In genomic region chr1:10517677-10517982, GRCh38 we compare ENCODE assay signal across 18 cellular contexts. TPM values are rescaled to one million over a fixed set of nuclear protein-coding genes. Genes with fewer than 3 reads are reported as not detected.
DNase-seq lines count a peak whose midpoint lies in the region; ATAC-seq and TF ChIP-seq lines count a peak whose summit lies in the region.
"Had no signal": no experiment of that assay in that cellular context is flagged by ENCODE, and none has a peak within 500 bp of the region (broad histone marks: within the 10 kb centered on the region; RNA-seq: fewer than 3 reads in every experiment).

No MANE protein-coding gene starts in this region.

- in situ Hi-C loops in Panc1 (cut with HindIII; ENCODE audit: low pct_unique_long_range_greater_than_20kb, low sequenced_read_pairs) = no loop called here

- H3K27ac Mint-ChIP-seq in type B pancreatic cell = peak overlapping the region; percentile 67

- no peaks in the 10 kb centered on the region for H3K9me3 Mint-ChIP-seq in type B pancreatic cell

- POLR2A ChIA-PET in Panc1 (lab: Charles Lee) = no interaction called here

- H3K4me3 ChIP-seq in Panc1 (ENCODE audit: low read depth in 2 of 2, low read length in 2 of 2) (no peak overlapping the region), lower lobe of right lung (no peak overlapping the region)
- H3K4me3 ChIP-seq: A549; BLaER1 treated with 17β-estradiol and CSF1 and Interleukin-3, amounts not matched to agents 10 nM and 100 nM; HAP-1; Peyer's patch; SJSA1 had no signal

- ATAC-seq in Panc1 (no peak), lower lobe of right lung (no peak), GM21360 (IDR thresholded peaks at IDR 0.05; ENCODE audit: unreplicated experiment) (no peak), HG03378 (IDR thresholded peaks at IDR 0.05; ENCODE audit: unreplicated experiment) (no peak)
- ATAC-seq: A549 had no signal

- DNase-seq in CD1c-positive myeloid dendritic cell (ENCODE audit: extremely low spot score) (peak; percentile 28), Panc1 (ENCODE audit: low read depth, low spot score) (no peak), lower lobe of right lung (no peak), type B pancreatic cell (ENCODE audit: extremely low spot score, unreplicated experiment) (no peak)
- no peak for DNase-seq in activated effector memory CD4-positive, alpha-beta T cell treated with Interleukin-2 at 50 U/mL for 16 hours
- DNase-seq: DMS 273 treated with DMSO at 0.1 percent for 48 hours, IMR-90, NCI-H1048, NCI-H1930, NCI-H345, NCI-H524 treated with DMSO at 0.1 percent for 48 hours, Peyer's patch had no signal

- peak overlapping the region; percentile 75 for H3K4me3 Mint-ChIP-seq in type B pancreatic cell

- BruUV-seq in Panc1 (replicated peaks; lab: Mats Ljungman, UMichigan) = no TSS peak

- TF ChIP-seq CTCF in Panc1 (IDR thresholded peaks at IDR 0.05) (no peak), lower lobe of right lung (IDR thresholded peaks at IDR 0.05) (no peak), type B pancreatic cell (conservative IDR thresholded peaks at IDR 0.05) (no peak)

- no peaks in the 10 kb centered on the region for H3K36me3 ChIP-seq in Panc1 (ENCODE audit: control insufficient read depth, insufficient read depth, low read length)
- no peaks in the 10 kb centered on the region for H3K36me3 ChIP-seq in lower lobe of right lung
- H3K36me3 ChIP-seq: Peyer's patch, SJSA1 had no signal

- H3K9me3 ChIP-seq in Panc1 (ENCODE audit: control insufficient read depth, insufficient read depth, low read depth, low read length) = no peaks in the 10 kb centered on the region
- H3K9me3 ChIP-seq in lower lobe of right lung = no peaks in the 10 kb centered on the region
- H3K9me3 ChIP-seq: A549; BLaER1 treated with 17β-estradiol and CSF1 and Interleukin-3, amounts not matched to agents 10 nM and 100 nM; HAP-1; Peyer's patch; SJSA1 had no signal

- CTCF ChIA-PET in Panc1 (lab: Charles Lee) = no interaction called here

- H3K27me3 Mint-ChIP-seq in type B pancreatic cell = no peaks in the 10 kb centered on the region

- H3K4me1 Mint-ChIP-seq in type B pancreatic cell (ENCODE audit: unreplicated experiment) = peaks cover 61% of the 10 kb centered on the region

- H3K4me1 ChIP-seq in Panc1 (ENCODE audit: control insufficient read depth, insufficient read depth, low read length) (peaks cover 85% of the 10 kb centered on the region), lower lobe of right lung (peaks cover 59% of the 10 kb centered on the region)
- H3K4me1 ChIP-seq: HAP-1, SJSA1 had no signal

- H3K36me3 Mint-ChIP-seq in type B pancreatic cell = peaks cover 4% of the 10 kb centered on the region

- H3K27me3 ChIP-seq in Panc1 (ENCODE audit: control insufficient read depth, insufficient read depth, low read length) = no peaks in the 10 kb centered on the region
- no peaks in the 10 kb centered on the region for H3K27me3 ChIP-seq in lower lobe of right lung (ENCODE audit: low read depth)
- H3K27me3 ChIP-seq: BLaER1 treated with 17β-estradiol and CSF1 and Interleukin-3, amounts not matched to agents 10 nM and 100 nM; Peyer's patch; SJSA1 had no signal

- H3K27ac ChIP-seq in Panc1 (ENCODE audit: low read length) = peak overlapping the region; percentile 94
- peak overlapping the region; percentile 53 for H3K27ac ChIP-seq in lower lobe of right lung
- H3K27ac ChIP-seq: A549; BLaER1 treated with 17β-estradiol and CSF1 and Interleukin-3, amounts not matched to agents 10 nM and 100 nM; Peyer's patch; SJSA1 had no signal

- intact Hi-C loops in Panc1 (cut with micrococcal nuclease; ENCODE audit: unreplicated experiment) (loop anchor here (10.0 kb wide), 1 partner anchor 107 kb away; no protein-coding TSS in a partner anchor), lower lobe of right lung (cut with DNase I) (loop anchor here (10.0 kb wide), 1 partner anchor 347 kb away; no protein-coding TSS in a partner anchor)

RNA-seq across cellular contexts. Expression of gene PEX14, which starts 42.9 kb away (rescaled TPM):
- 36.0 TPM for total RNA-seq in Panc1 (2021; ENCODE audit: unreplicated experiment)
- 47.5 TPM for polyA plus RNA-seq in Panc1 (2012; ENCODE audit: insufficient read length)
- 27.9 TPM for total RNA-seq in lower lobe of right lung
- 22.5 and 25.3 TPM in 2 replicates for total RNA-seq in type B pancreatic cell (ENCODE audit: low replicate concordance)

RNA-seq across cellular contexts. Expression of gene DFFA, which starts 45.3 kb away (rescaled TPM):
- total RNA-seq in Panc1 (2021; ENCODE audit: unreplicated experiment) = 68.1 TPM
- polyA plus RNA-seq in Panc1 (2012; ENCODE audit: insufficient read length) = 53.3 TPM
- 37.0 TPM for total RNA-seq in lower lobe of right lung
- 41.6 and 52.8 TPM in 2 replicates for total RNA-seq in type B pancreatic cell (ENCODE audit: low replicate concordance)
